8 cellular contexts compared by ENCODE assay signal in genomic region chr3:130746296-130747039, GRCh38. TPM values are rescaled to one million over a fixed set of nuclear protein-coding genes. Genes with fewer than 3 reads are reported as not detected.
A peak's percentile ranks its signal among the peaks of the same experiment; 100 is the strongest.
DNase-seq lines count a peak whose midpoint lies in the region; ATAC-seq and TF ChIP-seq lines count a peak whose summit lies in the region.

Gene PIK3R4, minus strand, starts transcription at chr3:130746829. Its CDS starts 1,611 bp downstream, at chr3:130745218.

- no peaks in the 10 kb centered on the region for H3K27me3 ChIP-seq in hepatocyte

- H3K79me2 ChIP-seq in hepatocyte = peaks cover 50% of the 10 kb centered on the region

- H3K9me2 ChIP-seq in hepatocyte (replicated peaks; ENCODE audit: insufficient read depth) = no peaks in the 10 kb centered on the region

- H3K4me1 ChIP-seq in hepatocyte (ENCODE audit: insufficient read depth) = peaks cover 14% of the 10 kb centered on the region

- no peaks in the 10 kb centered on the region for H3K36me3 ChIP-seq in hepatocyte (replicated peaks; ENCODE audit: insufficient read depth, low read depth)

- WGBS in hepatocyte (ENCODE audit: low lambda C conversion rate, missing lambda C conversion rate) = 1% methylated on average over 42 of the region's 42 CpGs

- peak within 1 kb of the TSS; percentile 49 for H3K4me3 ChIP-seq in hepatocyte

- no peak for TF ChIP-seq CTCF in hepatocyte (IDR thresholded peaks at IDR 0.05; ENCODE audit: poor library complexity)

- H3K9me3 ChIP-seq in hepatocyte (ENCODE audit: low read depth) = no peaks in the 10 kb centered on the region

- peak within 1 kb of the TSS; percentile 78 for H3K4me2 ChIP-seq in hepatocyte

- H3K27ac ChIP-seq in hepatocyte = peak within 1 kb of the TSS; percentile 83

- H2AFZ ChIP-seq in hepatocyte = peak within 1 kb of the TSS; percentile 67

- peak; percentile 100 for DNase-seq in NCI-H2081 (lab: John Stamatoyannopoulos, UW)
- DNase-seq in T1000 (lab: John Stamatoyannopoulos, UW) = peak; percentile 87
- peak; percentile 98 for DNase-seq in astrocyte of the hippocampus (ENCODE audit: low read depth, low spot score)
- peak; percentile 97 for DNase-seq in hepatocyte (ENCODE audit: low spot score)
- DNase-seq in renal cortical epithelial cell (ENCODE audit: low read depth) = peak; percentile 98
- no peak for DNase-seq in cortex of kidney (lab: John Stamatoyannopoulos, UW)

- ATAC-seq in GM18508 (IDR thresholded peaks at IDR 0.05; ENCODE audit: insufficient read depth, unreplicated experiment) (peak; percentile 81), HG03025 (IDR thresholded peaks at IDR 0.05; ENCODE audit: low FRiP score, unreplicated experiment) (peak; percentile 94)

- no peaks in the 10 kb centered on the region for H4K20me1 ChIP-seq in hepatocyte (ENCODE audit: insufficient read depth, poor library complexity, severe bottlenecking)

RNA-seq across cellular contexts. Expression of gene PIK3R4, which starts in this region (rescaled TPM):
- total RNA-seq in hepatocyte (33.3 and 34.9 TPM in 2 replicates), renal cortical epithelial cell (20.5 and 40.9 TPM in 2 replicates)
- 17.0 and 17.1 TPM in 2 replicates for polyA plus RNA-seq in hepatocyte
